In genomic region chr10:80459047-80459865, GRCh38 we compare ENCODE assay signal across 8 cellular contexts. TPM values are rescaled to one million over a fixed set of nuclear protein-coding genes. Genes with fewer than 3 reads are reported as not detected.
DNase-seq lines count a peak whose midpoint lies in the region; ATAC-seq and TF ChIP-seq lines count a peak whose summit lies in the region.

No MANE protein-coding gene starts in this region.

- H3K79me2 ChIP-seq in mesendoderm (ENCODE audit: control insufficient read depth, insufficient read depth, low read length) = peaks cover 94% of the 10 kb centered on the region

- H4K8ac ChIP-seq in mesendoderm (ENCODE audit: low read depth, low read length) = no peak overlapping the region

- H3K36me3 ChIP-seq in mesendoderm (ENCODE audit: control insufficient read depth, insufficient read depth, low read length) = no peaks in the 10 kb centered on the region
- H3K36me3 ChIP-seq in suprapubic skin = no peaks in the 10 kb centered on the region

- H3K79me1 ChIP-seq in mesendoderm (ENCODE audit: low read length) = peaks cover 39% of the 10 kb centered on the region

- H4K5ac ChIP-seq in mesendoderm (ENCODE audit: low read length) = no peak overlapping the region

- DNase-seq in ELF-1 (ENCODE audit: low read depth, low spot score) (peak; percentile 65), HuH-7 (ENCODE audit: low spot score) (peak; percentile 23), mesendoderm (peak; percentile 79), suprapubic skin (ENCODE audit: low spot score in 2 of 2) (peak; percentile 90 to 92), NCI-H774 (lab: John Stamatoyannopoulos, UW) (no peak)

- H3K27ac ChIP-seq in VCaP (peak overlapping the region; percentile 99), cingulate gyrus (ENCODE audit: low read depth, low read length) (peak overlapping the region; percentile 29), mesendoderm (ENCODE audit: low read depth, low read length) (no peak overlapping the region), suprapubic skin (peak overlapping the region; percentile 88)

- H3K56ac ChIP-seq in mesendoderm (ENCODE audit: low read length) = peak overlapping the region; percentile 52

- no peak for TF ChIP-seq CTCF in VCaP (conservative IDR thresholded peaks at IDR 0.05)
- peak in 1 of 2 donors; percentile 10 for TF ChIP-seq CTCF in suprapubic skin (IDR thresholded peaks at IDR 0.05)

- WGBS in mesendoderm (ENCODE audit: extremely low coverage, insufficient coverage, low lambda C conversion rate) = no CpG with 5 or more reads among the region's 9 CpGs
- WGBS in suprapubic skin = 48% methylated on average over 7 of the region's 9 CpGs

- H3K4me3 ChIP-seq in mesendoderm (ENCODE audit: low read length) (no peak overlapping the region), suprapubic skin (peak overlapping the region; percentile 92)

- H3K4me2 ChIP-seq in mesendoderm (ENCODE audit: low read length) = no peak overlapping the region

- H3K4me1 ChIP-seq in mesendoderm (ENCODE audit: control insufficient read depth, low read depth, low read length) = peaks cover 45% of the 10 kb centered on the region
- H3K4me1 ChIP-seq in suprapubic skin = peaks cover 91% of the 10 kb centered on the region

- peak overlapping the region; percentile 41 for H3K9ac ChIP-seq in mesendoderm (ENCODE audit: low read length)

- H3K9me3 ChIP-seq in suprapubic skin = no peaks in the 10 kb centered on the region

- H3K23ac ChIP-seq in mesendoderm (ENCODE audit: low read length) = peak overlapping the region; percentile 70

- no peaks in the 10 kb centered on the region for H3K27me3 ChIP-seq in mesendoderm (ENCODE audit: insufficient read depth, low read length, poor library complexity)
- H3K27me3 ChIP-seq in suprapubic skin = no peaks in the 10 kb centered on the region

- TF ChIP-seq POLR2A in suprapubic skin (IDR thresholded peaks at IDR 0.05) = no peak

- no peak overlapping the region for H2BK5ac ChIP-seq in mesendoderm (ENCODE audit: low read length)

- H2BK120ac ChIP-seq in mesendoderm (ENCODE audit: low read depth, low read length) = no peak overlapping the region

- peak overlapping the region; percentile 64 for H3K4ac ChIP-seq in mesendoderm (ENCODE audit: low read depth, low read length)

- peak overlapping the region; percentile 63 for H3K18ac ChIP-seq in mesendoderm (ENCODE audit: low read length)

- peak; percentile 54 for ATAC-seq in GM21515 (IDR thresholded peaks at IDR 0.05; ENCODE audit: unreplicated experiment)

- H2BK15ac ChIP-seq in mesendoderm (replicated peaks; ENCODE audit: low read depth) = no peak overlapping the region

- TF ChIP-seq EP300 in suprapubic skin (IDR thresholded peaks at IDR 0.05) = no peak

- H2AK5ac ChIP-seq in mesendoderm (ENCODE audit: low read length) = peak overlapping the region; percentile 6

RNA-seq across cellular contexts. Expression of gene TSPAN14, which starts 5.1 kb away (rescaled TPM):
- polyA plus RNA-seq in mesendoderm (2013, experiment 1 of 2) = 32.4 TPM
- 30.9 TPM for polyA plus RNA-seq in mesendoderm (2013, experiment 2 of 2)
- total RNA-seq in suprapubic skin = 100 to 1,000 TPM in 3 of 4 donors, 10 to 100 TPM in 1; 99.7 to 145 (median 122) TPM

RNA-seq across cellular contexts. Expression of gene PRXL2A, which starts 50.9 kb away (rescaled TPM):
- 50.0 TPM for polyA plus RNA-seq in mesendoderm (2013, experiment 1 of 2)
- 50.0 TPM for polyA plus RNA-seq in mesendoderm (2013, experiment 2 of 2)
- 100 to 1,000 TPM in 3 of 4 donors, 10 to 100 TPM in 1; 91.0 to 106 (median 105) TPM for total RNA-seq in suprapubic skin
